ENCODE assay signal across 8 cellular contexts in genomic region chr12:63041601-63042000, GRCh38.
"Had no signal": no experiment of that assay in that cellular context is flagged by ENCODE, and none has a peak within 500 bp of the region (broad histone marks: within the 10 kb centered on the region; RNA-seq: fewer than 3 reads in every experiment).

No MANE protein-coding gene starts in this region.

- H3K36me3 ChIP-seq: HAP-1 had no signal

- H3K9me3 Mint-ChIP-seq: HFFc6 had no signal

- ATAC-seq: HCT116 had no signal

- DNase-seq: GOT3, H7, HFFc6, KBM-7 had no signal

- H3K36me3 Mint-ChIP-seq: IgD-negative memory B cell had no signal

- H3K9me3 ChIP-seq: HAP-1 had no signal

- FAIRE-seq: HTR-8/SVneo had no signal

- H3K27me3 Mint-ChIP-seq: IgD-negative memory B cell had no signal

- H3K4me3 Mint-ChIP-seq: HFFc6, IgD-negative memory B cell had no signal

- H3K4me3 ChIP-seq: HAP-1 had no signal

- H3K27ac Mint-ChIP-seq: HFFc6, IgD-negative memory B cell had no signal

- H3K4me1 Mint-ChIP-seq: IgD-negative memory B cell had no signal

- H3K4me1 ChIP-seq: HAP-1 had no signal
